Comparison of ENCODE assay signal across 16 cellular contexts in genomic region chr2:10374362-10374943, GRCh38.
A peak's percentile ranks its signal among the peaks of the same experiment; 100 is the strongest.
DNase-seq lines count a peak whose midpoint lies in the region; ATAC-seq, FAIRE-seq and TF ChIP-seq lines count a peak whose summit lies in the region.
"Had no signal": no experiment of that assay in that cellular context is flagged by ENCODE, and none has a peak within 500 bp of the region (broad histone marks: within the 10 kb centered on the region; RNA-seq: fewer than 3 reads in every experiment).

No MANE protein-coding gene starts in this region.

- H3K36me3 Mint-ChIP-seq in activated CD4-positive, alpha-beta memory T cell treated with anti-CD3 and anti-CD28 coated beads for 36 hours: no peaks in the 10 kb centered on the region
- H3K36me3 Mint-ChIP-seq in activated CD4-positive, alpha-beta memory T cell treated with anti-CD3 and anti-CD28 coated beads, Interleukin-2, amount 10 ng/mL, durations not matched to agents 7 days and 5 days (ENCODE audit: low read depth): no peaks in the 10 kb centered on the region
- H3K36me3 Mint-ChIP-seq in IgD-negative memory B cell (peaks cover 1% of the 10 kb centered on the region), neural crest cell (ENCODE audit: low read depth) (no peaks in the 10 kb centered on the region)
- peaks cover 5% of the 10 kb centered on the region for H3K36me3 Mint-ChIP-seq in central memory CD8-positive, alpha-beta T cell (ENCODE audit: insufficient read depth)

- POLR2A ChIA-PET in activated CD4-positive, alpha-beta memory T cell treated with anti-CD3 and anti-CD28 coated beads for 36 hours (lab: Charles Lee): no interaction called here
- POLR2A ChIA-PET in activated CD4-positive, alpha-beta memory T cell treated with anti-CD3 and anti-CD28 coated beads, Interleukin-2, amount 10 ng/mL, durations not matched to agents 7 days and 5 days (lab: Charles Lee): no interaction called here

- no peak for TF ChIP-seq CTCF in neural crest cell (conservative IDR thresholded peaks at IDR 0.05)

- no peak for FAIRE-seq in HTR-8/SVneo (lab: Jason Lieb, UNC)

- H3K27ac Mint-ChIP-seq in activated CD4-positive, alpha-beta memory T cell treated with anti-CD3 and anti-CD28 coated beads for 36 hours: peak overlapping the region; percentile 15
- H3K27ac Mint-ChIP-seq in activated CD4-positive, alpha-beta memory T cell treated with anti-CD3 and anti-CD28 coated beads, Interleukin-2, amount 10 ng/mL, durations not matched to agents 7 days and 5 days: no peak overlapping the region
- peak overlapping the region; percentile 62 to 96 (median 89) for H3K27ac Mint-ChIP-seq in IgD-negative memory B cell
- peak overlapping the region; percentile 85 for H3K27ac Mint-ChIP-seq in central memory CD8-positive, alpha-beta T cell (ENCODE audit: low read depth)
- peak overlapping the region; percentile 88 for H3K27ac Mint-ChIP-seq in neural crest cell (ENCODE audit: unreplicated experiment)

- intact Hi-C loops in activated CD4-positive, alpha-beta memory T cell treated with anti-CD3 and anti-CD28 coated beads for 36 hours (cut with micrococcal nuclease): no loop called here

- no peak for DNase-seq in activated CD4-positive, alpha-beta memory T cell treated with anti-CD3 and anti-CD28 coated beads for 36 hours
- DNase-seq in activated CD4-positive, alpha-beta memory T cell treated with anti-CD3 and anti-CD28 coated beads, Interleukin-2, amount 10 ng/mL, durations not matched to agents 7 days and 5 days: no peak
- DNase-seq in central memory CD8-positive, alpha-beta T cell (ENCODE audit: low spot score in 2 of 2): no peak
- DNase-seq in neural crest cell (ENCODE audit: low read depth, low spot score) (no peak), HTR-8/SVneo (ENCODE audit: insufficient read length, low spot score) (no peak), NCI-H774 (lab: John Stamatoyannopoulos, UW) (no peak)
- DNase-seq: activated gamma-delta T cell; colonic mucosa; DND-41; foreskin keratinocyte; left colon; NCI-H187; nucleus accumbens; stimulated activated naive CD4-positive, alpha-beta T cell treated with Interleukin-2 at 50 U/mL for 16 hours had no signal

- ATAC-seq in central memory CD8-positive, alpha-beta T cell (replicated peaks; ENCODE audit: extremely low read depth, poor library complexity, severe bottlenecking): no peak
- no peak for ATAC-seq in HG03378 (IDR thresholded peaks at IDR 0.05; ENCODE audit: unreplicated experiment)
- ATAC-seq: left colon had no signal

- H3K4me3 Mint-ChIP-seq in activated CD4-positive, alpha-beta memory T cell treated with anti-CD3 and anti-CD28 coated beads for 36 hours: no peak overlapping the region
- no peak overlapping the region for H3K4me3 Mint-ChIP-seq in activated CD4-positive, alpha-beta memory T cell treated with anti-CD3 and anti-CD28 coated beads, Interleukin-2, amount 10 ng/mL, durations not matched to agents 7 days and 5 days
- H3K4me3 Mint-ChIP-seq in IgD-negative memory B cell (peak overlapping the region; percentile 51 to 81 (median 59)), neural crest cell (no peak overlapping the region)
- no peak overlapping the region for H3K4me3 Mint-ChIP-seq in central memory CD8-positive, alpha-beta T cell

- CTCF ChIA-PET in activated CD4-positive, alpha-beta memory T cell treated with anti-CD3 and anti-CD28 coated beads for 36 hours (lab: Charles Lee): interaction anchor here (0.9 kb wide), 1 partner anchor 35 kb away, joined by 3 read pairs; no protein-coding TSS in a partner anchor
- CTCF ChIA-PET in activated CD4-positive, alpha-beta memory T cell treated with anti-CD3 and anti-CD28 coated beads, Interleukin-2, amount 10 ng/mL, durations not matched to agents 7 days and 5 days (lab: Charles Lee): no interaction called here

- peaks cover 63% of the 10 kb centered on the region for H3K4me1 Mint-ChIP-seq in activated CD4-positive, alpha-beta memory T cell treated with anti-CD3 and anti-CD28 coated beads for 36 hours (ENCODE audit: low read depth)
- H3K4me1 Mint-ChIP-seq in activated CD4-positive, alpha-beta memory T cell treated with anti-CD3 and anti-CD28 coated beads, Interleukin-2, amount 10 ng/mL, durations not matched to agents 7 days and 5 days: peaks cover 35% of the 10 kb centered on the region
- H3K4me1 Mint-ChIP-seq in IgD-negative memory B cell (peaks cover 29 to 58% (median 52%) of the 10 kb centered on the region in 3 donors), neural crest cell (peaks cover 55% of the 10 kb centered on the region)
- H3K4me1 Mint-ChIP-seq in central memory CD8-positive, alpha-beta T cell: peaks cover 65% of the 10 kb centered on the region

- no peaks in the 10 kb centered on the region for H3K9me3 Mint-ChIP-seq in activated CD4-positive, alpha-beta memory T cell treated with anti-CD3 and anti-CD28 coated beads for 36 hours
- H3K9me3 Mint-ChIP-seq in activated CD4-positive, alpha-beta memory T cell treated with anti-CD3 and anti-CD28 coated beads, Interleukin-2, amount 10 ng/mL, durations not matched to agents 7 days and 5 days: no peaks in the 10 kb centered on the region
- H3K9me3 Mint-ChIP-seq in IgD-negative memory B cell: no peaks in the 10 kb centered on the region
- H3K9me3 Mint-ChIP-seq in central memory CD8-positive, alpha-beta T cell: no peaks in the 10 kb centered on the region
- H3K9me3 Mint-ChIP-seq in neural crest cell: no peaks in the 10 kb centered on the region

- H3K27me3 Mint-ChIP-seq in activated CD4-positive, alpha-beta memory T cell treated with anti-CD3 and anti-CD28 coated beads for 36 hours: no peaks in the 10 kb centered on the region
- no peaks in the 10 kb centered on the region for H3K27me3 Mint-ChIP-seq in activated CD4-positive, alpha-beta memory T cell treated with anti-CD3 and anti-CD28 coated beads, Interleukin-2, amount 10 ng/mL, durations not matched to agents 7 days and 5 days
- no peaks in the 10 kb centered on the region for H3K27me3 Mint-ChIP-seq in IgD-negative memory B cell
- no peaks in the 10 kb centered on the region for H3K27me3 Mint-ChIP-seq in central memory CD8-positive, alpha-beta T cell
- H3K27me3 Mint-ChIP-seq in neural crest cell (ENCODE audit: low read depth): no peaks in the 10 kb centered on the region

Comparison
In these comparisons a context has a peak if more than half of its experiments do, and no peak if none do; other contexts are left out.
1. H3K4me3 Mint-ChIP-seq: peak in IgD-negative memory B cell (4 of 4); none in activated CD4-positive, alpha-beta memory T cell treated with anti-CD3 and anti-CD28 coated beads for 36 hours (single experiment), activated CD4-positive, alpha-beta memory T cell treated with anti-CD3 and anti-CD28 coated beads, Interleukin-2, amount 10 ng/mL, durations not matched to agents 7 days and 5 days (single experiment), central memory CD8-positive, alpha-beta T cell (single experiment) and neural crest cell (single experiment).